In genomic region chr1:186643600-186643999, GRCh38 we compare ENCODE assay signal across 18 cellular contexts.
DNase-seq lines count a peak whose midpoint lies in the region; ATAC-seq and TF ChIP-seq lines count a peak whose summit lies in the region.
"Had no signal": no experiment of that assay in that cellular context is flagged by ENCODE, and none has a peak within 500 bp of the region (broad histone marks: within the 10 kb centered on the region; RNA-seq: fewer than 3 reads in every experiment).

No MANE protein-coding gene starts in this region.

- POLR2A ChIA-PET in RWPE1 (lab: Yijun Ruan, JAX; ENCODE audit: low non-redundant PET): no interaction called here

- ATAC-seq in HG02981 (IDR thresholded peaks at IDR 0.05; ENCODE audit: unreplicated experiment) (no peak), HG03095 (IDR thresholded peaks at IDR 0.05; ENCODE audit: unreplicated experiment) (no peak)
- ATAC-seq: activated naive CD4-positive, alpha-beta T cell treated with anti-CD3 and anti-CD28 coated beads, Interleukin-2, amount 50 U/mL, for 72 hours; CD8-positive, alpha-beta T cell; K562 had no signal

- DNase-seq in NOMO-1 treated with DMSO at 0.1 percent for 48 hours (lab: John Stamatoyannopoulos, UW; ENCODE audit: unreplicated experiment) (peak; percentile 69), NOMO-1 treated with dmso at 0.1 percent for 144 hours (lab: John Stamatoyannopoulos, UW; ENCODE audit: unreplicated experiment) (no peak), RWPE1 (ENCODE audit: low spot score) (peak; percentile 68), fibroblast of peridontal ligament (ENCODE audit: extremely low read depth) (peak; percentile 68), superior temporal gyrus (ENCODE audit: extremely low spot score) (peak; percentile 73), NCI-H146 treated with DMSO at 0.1 percent for 48 hours (lab: John Stamatoyannopoulos, UW; ENCODE audit: unreplicated experiment) (no peak)
- DNase-seq: activated T-cell treated with anti-CD3 and anti-CD28 coated beads, Interleukin-2, amount 50 U/mL, for 1 hour; CD8-positive, alpha-beta T cell; NCI-H1436 treated with DMSO at 0.1 percent for 48 hours; NCI-H526; stimulated activated CD4-positive, alpha-beta T cell treated with anti-CD3 and anti-CD28 coated beads, Interleukin-12 subunit alpha, Interleukin-12 subunit beta, amount 100 ng/mL, for 4 hours; T-helper 2 cell had no signal

- TF ChIP-seq CTCF in RWPE1 (conservative IDR thresholded peaks at IDR 0.05; ENCODE audit: low read depth): no peak

- CTCF ChIA-PET in RWPE1 (lab: Yijun Ruan, JAX): interaction anchor here (0.6 kb wide), 1 partner anchor 18 kb away, joined by 7 read pairs; no protein-coding TSS in a partner anchor

- no peak overlapping the region for H3K27ac ChIP-seq in RWPE1
- H3K27ac ChIP-seq: 22Rv1, parathyroid adenoma had no signal

Comparison
In these comparisons a context has a peak if more than half of its experiments do, and no peak if none do; other contexts are left out.
1. DNase-seq: peak in NOMO-1 treated with DMSO at 0.1 percent for 48 hours (single experiment), RWPE1 (single experiment), fibroblast of peridontal ligament (single experiment) and superior temporal gyrus (single experiment); none in NOMO-1 treated with dmso at 0.1 percent for 144 hours (single experiment) and NCI-H146 treated with DMSO at 0.1 percent for 48 hours (single experiment).